In genomic region chr16:27374794-27375499, GRCh38 we compare ENCODE assay signal across 8 cellular contexts. TPM values are rescaled to one million over a fixed set of nuclear protein-coding genes. Genes with fewer than 3 reads are reported as not detected.
DNase-seq lines count a peak whose midpoint lies in the region; ATAC-seq and TF ChIP-seq lines count a peak whose summit lies in the region.

No MANE protein-coding gene starts in this region.

- H3K36me3 ChIP-seq in Panc1 (ENCODE audit: control insufficient read depth, insufficient read depth, low read length) (no peaks in the 10 kb centered on the region), adipocyte (ENCODE audit: control insufficient read depth, insufficient read depth, low read length, severe bottlenecking) (no peaks in the 10 kb centered on the region), right atrium auricular region (no peaks in the 10 kb centered on the region), rectal smooth muscle tissue (ENCODE audit: control insufficient read depth, insufficient read depth, low read length) (no peaks in the 10 kb centered on the region)

- ATAC-seq in GM19351 (IDR thresholded peaks at IDR 0.05; ENCODE audit: unreplicated experiment) (peak; percentile 50), HG03565 (IDR thresholded peaks at IDR 0.05; ENCODE audit: unreplicated experiment) (peak; percentile 31), Panc1 (peak; percentile 82), HG02884 (IDR thresholded peaks at IDR 0.05; ENCODE audit: unreplicated experiment) (no peak)

- DNase-seq in Caki2 (ENCODE audit: low read depth) (peak; percentile 92), Panc1 (ENCODE audit: low read depth, low spot score) (no peak), adipocyte (ENCODE audit: low read depth) (peak; percentile 52), right atrium auricular region (ENCODE audit: low spot score) (peak; percentile 84)

- H3K27me3 ChIP-seq in Panc1 (ENCODE audit: control insufficient read depth, insufficient read depth, low read length), result no peaks in the 10 kb centered on the region
- H3K27me3 ChIP-seq in adipocyte (replicated peaks; ENCODE audit: control insufficient read depth, insufficient read depth, low read length), result peaks cover 6% of the 10 kb centered on the region
- H3K27me3 ChIP-seq in right atrium auricular region, result no peaks in the 10 kb centered on the region
- no peaks in the 10 kb centered on the region for H3K27me3 ChIP-seq in rectal smooth muscle tissue (ENCODE audit: control insufficient read depth, insufficient read depth, low read length)

- H3K4me3 ChIP-seq in Panc1 (ENCODE audit: low read depth in 2 of 2, low read length in 2 of 2) (no peak overlapping the region), adipocyte (ENCODE audit: low read length) (no peak overlapping the region), right atrium auricular region (no peak overlapping the region), rectal smooth muscle tissue (ENCODE audit: low read length) (peak overlapping the region; percentile 10)

- H3K9me3 ChIP-seq in Panc1 (ENCODE audit: control insufficient read depth, insufficient read depth, low read depth, low read length) (no peaks in the 10 kb centered on the region), adipocyte (ENCODE audit: control insufficient read depth, low read length) (peaks cover 7% of the 10 kb centered on the region), right atrium auricular region (no peaks in the 10 kb centered on the region)

- no TSS peak for BruUV-seq in Panc1 (replicated peaks; lab: Mats Ljungman, UMichigan)

- H3K27ac ChIP-seq in Panc1 (ENCODE audit: low read length) (no peak overlapping the region), right atrium auricular region (no peak overlapping the region), rectal smooth muscle tissue (ENCODE audit: low read depth, low read length) (no peak overlapping the region)

- POLR2A ChIA-PET in Panc1 (lab: Charles Lee), result no interaction called here

- in situ Hi-C loops in Caki2 (cut with HindIII; ENCODE audit: low pct_unique_long_range_greater_than_20kb, low sequenced_read_pairs) (no loop called here), Panc1 (cut with HindIII; ENCODE audit: low pct_unique_long_range_greater_than_20kb, low sequenced_read_pairs) (no loop called here)

- TF ChIP-seq CTCF in Panc1 (IDR thresholded peaks at IDR 0.05) (peak; percentile 66), right atrium auricular region (IDR thresholded peaks at IDR 0.05) (peak in 1 of 2 donors; percentile 51)

- H3K9ac ChIP-seq in adipocyte (ENCODE audit: low read length) (no peak overlapping the region), rectal smooth muscle tissue (ENCODE audit: low read length) (no peak overlapping the region)

- intact Hi-C loops in Panc1 (cut with micrococcal nuclease; ENCODE audit: unreplicated experiment), result no loop called here

- H3K4me1 ChIP-seq in Panc1 (ENCODE audit: control insufficient read depth, insufficient read depth, low read length), result no peaks in the 10 kb centered on the region
- H3K4me1 ChIP-seq in adipocyte (ENCODE audit: control insufficient read depth, insufficient read depth, low read length), result no peaks in the 10 kb centered on the region
- H3K4me1 ChIP-seq in right atrium auricular region, result peaks cover 0 to 4% of the 10 kb centered on the region in 2 donors
- no peaks in the 10 kb centered on the region for H3K4me1 ChIP-seq in rectal smooth muscle tissue (ENCODE audit: control insufficient read depth, insufficient read depth, low read length)

- CTCF ChIA-PET in Panc1 (lab: Charles Lee), result no interaction called here

RNA-seq across cellular contexts. Expression of gene IL21R, which starts 27.0 kb away (rescaled TPM):
- 0.55 and 1.4 TPM in 2 replicates for total RNA-seq in Caki2 (2014; rRNA removed; shearing (Covaris generic); ENCODE audit: low replicate concordance)
- total RNA-seq in Panc1 (2021; ENCODE audit: unreplicated experiment) (0.10 TPM), right atrium auricular region (1 to 10 TPM in 1 of 2 donors, under 1 TPM in 1; 0.07 to 1.3 TPM)
- 0.07 TPM for polyA plus RNA-seq in Panc1 (2012; ENCODE audit: insufficient read length)
